In genomic region chr16:68842964-68843481, GRCh38 we compare ENCODE assay signal across 8 cellular contexts. TPM values are rescaled to one million over a fixed set of nuclear protein-coding genes. Genes with fewer than 3 reads are reported as not detected.
DNase-seq lines count a peak whose midpoint lies in the region; FAIRE-seq and TF ChIP-seq lines count a peak whose summit lies in the region.
"Not testable (repeated sequence)": the region's sequence is repeated elsewhere in the genome, so short reads cannot be mapped to it uniquely, and the experiment has no call there.

No MANE protein-coding gene starts in this region.

- TF ChIP-seq CTCF in DOHH2 (IDR thresholded peaks at IDR 0.05; ENCODE audit: low read depth, low read length, poor library complexity, severe bottlenecking); astrocyte (IDR thresholded peaks at IDR 0.05; ENCODE audit: insufficient read depth, low read depth, low read length); esophagus muscularis mucosa (IDR thresholded peaks at IDR 0.05); liver (IDR thresholded peaks at IDR 0.05; ENCODE audit: low read depth, low read length, missing input control); parathyroid adenoma (IDR thresholded peaks at IDR 0.05); type B pancreatic cell (conservative IDR thresholded peaks at IDR 0.05): not testable (repeated sequence)

- not testable (repeated sequence) for FAIRE-seq in astrocyte (lab: Jason Lieb, UNC)

- H3K4me1 Mint-ChIP-seq in T-helper 2 cell treated with Interferon-gamma antibody and Interleukin-4, amounts not matched to agents 5 μg/mL and 100 μg/mL, for 36 hours (ENCODE audit: low read depth), result peaks cover 20% of the 10 kb centered on the region
- not testable (repeated sequence) for H3K4me1 Mint-ChIP-seq in astrocyte (ENCODE audit: low read depth, unreplicated experiment)
- H3K4me1 Mint-ChIP-seq in type B pancreatic cell (ENCODE audit: unreplicated experiment), result peaks cover 14% of the 10 kb centered on the region

- TF ChIP-seq RAD21 in liver (IDR thresholded peaks at IDR 0.05), result not testable (repeated sequence)

- TF ChIP-seq POLR2A in esophagus muscularis mucosa (IDR thresholded peaks at IDR 0.05; ENCODE audit: low read depth), result not testable (repeated sequence)

- not testable (repeated sequence) for H3K27me3 Mint-ChIP-seq in T-helper 2 cell treated with Interferon-gamma antibody and Interleukin-4, amounts not matched to agents 5 μg/mL and 100 μg/mL, for 36 hours (ENCODE audit: low read depth); astrocyte (ENCODE audit: low read depth, unreplicated experiment); type B pancreatic cell

- H3K79me2 ChIP-seq in DOHH2 (ENCODE audit: control insufficient read depth, low read length), result peaks cover 33% of the 10 kb centered on the region
- not testable (repeated sequence) for H3K79me2 ChIP-seq in astrocyte (ENCODE audit: insufficient read depth, low read length); parathyroid adenoma

- H4K20me1 ChIP-seq in DOHH2 (ENCODE audit: control insufficient read depth, insufficient read depth, low read depth, low read length); astrocyte (ENCODE audit: insufficient read depth, low read length): not testable (repeated sequence)

- H3F3A ChIP-seq in DOHH2 (ENCODE audit: control insufficient read depth, insufficient read depth), result not testable (repeated sequence)

- H3K36me3 ChIP-seq in DOHH2 (ENCODE audit: control insufficient read depth, low read length); astrocyte (ENCODE audit: insufficient read depth, low read length); esophagus muscularis mucosa; liver (ENCODE audit: control insufficient read depth in 4 of 4, insufficient read depth in 3 of 4, low read depth in 1 of 4, low read length in 3 of 4); parathyroid adenoma (ENCODE audit: control insufficient read depth, insufficient read depth, low read length): not testable (repeated sequence)

- H3K4me2 ChIP-seq in DOHH2 (ENCODE audit: low read length) (peak overlapping the region; percentile 83), astrocyte (ENCODE audit: low read length) (peak overlapping the region; percentile 85), parathyroid adenoma (ENCODE audit: low read length) (peak overlapping the region; percentile 84)

- not testable (repeated sequence) for H3K27ac ChIP-seq in DOHH2 (ENCODE audit: low read depth, low read length)
- H3K27ac ChIP-seq in astrocyte (ENCODE audit: low read depth, low read length), result peak overlapping the region; percentile 79
- peak overlapping the region; percentile 83 to 91 (median 86) for H3K27ac ChIP-seq in esophagus muscularis mucosa (replicated peaks in 1 of 4)
- H3K27ac ChIP-seq in liver (ENCODE audit: low read depth in 1 of 2, low read length in 2 of 2), result peak overlapping the region; percentile 92 to 94
- peak overlapping the region; percentile 85 for H3K27ac ChIP-seq in parathyroid adenoma

- not testable (repeated sequence) for H3K9me3 Mint-ChIP-seq in T-helper 2 cell treated with Interferon-gamma antibody and Interleukin-4, amounts not matched to agents 5 μg/mL and 100 μg/mL, for 36 hours; astrocyte (ENCODE audit: unreplicated experiment); type B pancreatic cell

- WGBS in esophagus muscularis mucosa, result 61% methylated on average over 23 of the region's 23 CpGs
- WGBS in liver, result 55% methylated on average over 23 of the region's 23 CpGs

- H3K4me1 ChIP-seq in DOHH2 (ENCODE audit: control insufficient read depth, low read length), result peaks cover 14% of the 10 kb centered on the region
- not testable (repeated sequence) for H3K4me1 ChIP-seq in astrocyte (ENCODE audit: insufficient read depth, low read length); parathyroid adenoma
- peaks cover 0 to 22% (median 20%) of the 10 kb centered on the region in 4 donors for H3K4me1 ChIP-seq in esophagus muscularis mucosa
- peaks cover 2 to 16% (median 10%) of the 10 kb centered on the region in 4 donors for H3K4me1 ChIP-seq in liver (ENCODE audit: control insufficient read depth in 4 of 4, insufficient read depth in 4 of 4, low read length in 3 of 4)

- H2AFZ ChIP-seq in astrocyte (ENCODE audit: low read depth, low read length), result peak overlapping the region; percentile 93
- peak overlapping the region; percentile 99 for H2AFZ ChIP-seq in parathyroid adenoma

- H3K9ac ChIP-seq in astrocyte (ENCODE audit: low read length) (peak overlapping the region; percentile 89), liver (ENCODE audit: low read depth in 1 of 2, low read length in 2 of 2) (peak overlapping the region; percentile 88 to 97)
- not testable (repeated sequence) for H3K9ac ChIP-seq in parathyroid adenoma

- peak overlapping the region; percentile 92 for H3K27ac Mint-ChIP-seq in T-helper 2 cell treated with Interferon-gamma antibody and Interleukin-4, amounts not matched to agents 5 μg/mL and 100 μg/mL, for 36 hours
- H3K27ac Mint-ChIP-seq in astrocyte (ENCODE audit: unreplicated experiment) (peak overlapping the region; percentile 2), type B pancreatic cell (peak overlapping the region; percentile 8)

- H3K4me3 ChIP-seq in DOHH2 (ENCODE audit: low read length) (peak overlapping the region; percentile 80), astrocyte (ENCODE audit: insufficient read depth, low read depth, low read length) (peak overlapping the region; percentile 72), esophagus muscularis mucosa (peak overlapping the region; percentile 71 to 93 (median 87)), liver (ENCODE audit: low read depth in 1 of 3, low read length in 3 of 3) (peak overlapping the region; percentile 89 to 98 (median 95)), parathyroid adenoma (ENCODE audit: low read depth, low read length) (peak overlapping the region; percentile 82)
- peak overlapping the region; percentile 84 for H3K4me3 ChIP-seq in Jurkat, Clone E6-1 (ENCODE audit: low read length)

- not testable (repeated sequence) for DNase-seq in Jurkat, Clone E6-1 (ENCODE audit: low read depth, low spot score); T-helper 2 cell treated with Interferon-gamma antibody and Interleukin-4, amounts not matched to agents 5 μg/mL and 100 μg/mL, for 36 hours (ENCODE audit: low spot score); astrocyte (ENCODE audit: low read depth); esophagus muscularis mucosa (ENCODE audit: extremely low spot score); type B pancreatic cell (ENCODE audit: extremely low spot score, unreplicated experiment)

- not testable (repeated sequence) for H3K9me3 ChIP-seq in DOHH2 (ENCODE audit: control insufficient read depth, insufficient read depth, low read length); astrocyte (ENCODE audit: insufficient read depth, low read depth, low read length); esophagus muscularis mucosa; liver (ENCODE audit: control insufficient read depth in 4 of 4, low read length in 3 of 4); parathyroid adenoma (ENCODE audit: control insufficient read depth, low read length)

- TF ChIP-seq EP300 in esophagus muscularis mucosa (IDR thresholded peaks at IDR 0.05), result not testable (repeated sequence)

- not testable (repeated sequence) for H3K9me2 ChIP-seq in DOHH2 (replicated peaks; ENCODE audit: control insufficient read depth, low read length)

- H3K27me3 ChIP-seq in DOHH2 (ENCODE audit: control insufficient read depth, low read length); astrocyte (ENCODE audit: insufficient read depth, low read length); esophagus muscularis mucosa; liver (ENCODE audit: control insufficient read depth in 4 of 4, insufficient read depth in 4 of 4, low read length in 3 of 4); parathyroid adenoma (ENCODE audit: control insufficient read depth, insufficient read depth, low read length): not testable (repeated sequence)

- not testable (repeated sequence) for H3K36me3 Mint-ChIP-seq in T-helper 2 cell treated with Interferon-gamma antibody and Interleukin-4, amounts not matched to agents 5 μg/mL and 100 μg/mL, for 36 hours (ENCODE audit: low read depth); astrocyte (ENCODE audit: low read depth, unreplicated experiment); type B pancreatic cell

- intact Hi-C loops in esophagus muscularis mucosa (cut with DNase I), result loop anchor here (10.0 kb wide), 2 partner anchors 62 to 308 kb away; partner anchors contain the start of gene ZFP90

- H3K4me3 Mint-ChIP-seq in T-helper 2 cell treated with Interferon-gamma antibody and Interleukin-4, amounts not matched to agents 5 μg/mL and 100 μg/mL, for 36 hours, result peak overlapping the region; percentile 99
- H3K4me3 Mint-ChIP-seq in astrocyte (ENCODE audit: unreplicated experiment), result peak overlapping the region; percentile 94
- H3K4me3 Mint-ChIP-seq in type B pancreatic cell, result peak overlapping the region; percentile 86

RNA-seq across cellular contexts. Expression of gene TANGO6, which starts 0.3 kb away (rescaled TPM):
- polyA plus RNA-seq in Jurkat, Clone E6-1 (2012; ENCODE audit: insufficient read depth, insufficient read length), result 6.5 TPM
- total RNA-seq in astrocyte (15.8 and 16.8 TPM in 2 replicates), esophagus muscularis mucosa (10 to 100 TPM; 15.7 to 21.3 (median 18.3) TPM), liver (10 to 100 TPM; 11.3 to 40.6 TPM), type B pancreatic cell (ENCODE audit: low replicate concordance) (5.0 and 13.0 TPM in 2 replicates)
- 1 to 10 TPM; 6.8 to 9.6 TPM for polyA plus RNA-seq in liver

Comparison
In these comparisons a context has a peak if more than half of its experiments do, and no peak if none do; other contexts are left out.
1. H3K27ac Mint-ChIP-seq: peak in every context shown above with its lines; median percentile 92 in T-helper 2 cell treated with Interferon-gamma antibody and Interleukin-4, amounts not matched to agents 5 μg/mL and 100 μg/mL, for 36 hours; 8 in type B pancreatic cell; 2 in astrocyte.